In the genomic region with DNA sequence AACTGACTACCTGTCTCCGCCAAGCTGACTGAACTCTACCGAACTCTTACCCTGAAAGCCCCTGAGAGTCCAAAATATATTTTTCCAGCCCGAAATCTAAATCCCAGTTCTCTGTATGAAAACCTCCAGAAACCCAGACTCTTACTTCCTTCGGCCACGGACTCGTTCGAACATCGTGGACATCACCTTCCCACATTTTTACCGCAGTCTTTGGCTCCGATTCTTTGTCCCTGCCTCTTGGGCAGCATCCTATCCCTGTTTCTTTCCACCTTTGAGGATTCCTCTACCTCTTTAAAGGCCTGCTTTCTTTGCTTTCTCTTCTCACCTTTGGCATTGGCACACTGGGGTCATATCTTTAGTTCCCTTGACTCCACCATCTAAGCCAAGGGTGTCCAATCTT, we compare ENCODE assay signal across 9 cellular contexts. TPM values are rescaled to one million over a fixed set of nuclear protein-coding genes. Genes with fewer than 3 reads are reported as not detected.
DNase-seq lines count a peak whose midpoint lies in the region; ATAC-seq, FAIRE-seq and TF ChIP-seq lines count a peak whose summit lies in the region.
"Had no signal": no experiment of that assay in that cellular context is flagged by ENCODE, and none has a peak within 500 bp of the region (broad histone marks: within the 10 kb centered on the region; RNA-seq: fewer than 3 reads in every experiment).

No MANE protein-coding gene starts in this region.

- TF ChIP-seq CTCF in kidney (IDR thresholded peaks at IDR 0.05; ENCODE audit: borderline replicate concordance, extremely low read depth, insufficient read depth) (no peak), testis (IDR thresholded peaks at IDR 0.05) (no peak)

- WGBS in testis, 2 donors, result 4 to 5% methylated on average over 10 of the region's 10 CpGs

- no peak for ATAC-seq in activated naive CD4-positive, alpha-beta T cell treated with anti-CD3 and anti-CD28 coated beads, Interleukin-2, amount 50 U/mL, for 72 hours
- ATAC-seq in HG03280 (IDR thresholded peaks at IDR 0.05; ENCODE audit: unreplicated experiment), result no peak

- intact Hi-C loops in activated CD4-positive, alpha-beta T cell treated with anti-CD3 and anti-CD28 coated beads, Interleukin-2, amount 10 ng/mL, durations not matched to agents 24 days and 14 days (cut with micrococcal nuclease), result loop anchor here (2.0 kb wide), 1 partner anchor 75 kb away; no protein-coding TSS in a partner anchor
- intact Hi-C loops in kidney (cut with DNase I) (no loop called here), testis (cut with DNase I; ENCODE audit: low total_unique reads) (no loop called here)

- peaks cover 2% of the 10 kb centered on the region for H3K27me3 Mint-ChIP-seq in activated CD4-positive, alpha-beta T cell treated with anti-CD3 and anti-CD28 coated beads, Interleukin-2, amount 10 ng/mL, durations not matched to agents 24 days and 14 days

- H3K4me3 ChIP-seq in kidney (ENCODE audit: low read length in 2 of 2), result peak overlapping the region; percentile 73 to 87
- peak overlapping the region; percentile 86 to 93 for H3K4me3 ChIP-seq in testis

- H3K4me1 Mint-ChIP-seq in activated CD4-positive, alpha-beta T cell treated with anti-CD3 and anti-CD28 coated beads, Interleukin-2, amount 10 ng/mL, durations not matched to agents 24 days and 14 days, result peaks cover 51% of the 10 kb centered on the region

- peak overlapping the region; percentile 93 for H3K27ac Mint-ChIP-seq in activated CD4-positive, alpha-beta T cell treated with anti-CD3 and anti-CD28 coated beads, Interleukin-2, amount 10 ng/mL, durations not matched to agents 24 days and 14 days
- peak overlapping the region; percentile 96 to 99 for H3K27ac Mint-ChIP-seq in activated naive CD4-positive, alpha-beta T cell treated with anti-CD3 and anti-CD28 coated beads, Interleukin-2, amount 50 U/mL, for 72 hours

- H3K4me1 ChIP-seq in kidney (ENCODE audit: control insufficient read depth in 1 of 2, insufficient read depth in 1 of 2, low read depth in 1 of 2, low read length in 2 of 2) (peaks cover 5 to 9% of the 10 kb centered on the region in 2 donors), testis (peaks cover 33% of the 10 kb centered on the region)

- H3K27me3 ChIP-seq in testis, result no peaks in the 10 kb centered on the region

- peak overlapping the region; percentile 87 for H3K4me3 Mint-ChIP-seq in activated CD4-positive, alpha-beta T cell treated with anti-CD3 and anti-CD28 coated beads, Interleukin-2, amount 10 ng/mL, durations not matched to agents 24 days and 14 days

- no peak for FAIRE-seq in kidney (lab: Jason Lieb, UNC)
- FAIRE-seq: G401.6 had no signal

- no peaks in the 10 kb centered on the region for H3K36me3 ChIP-seq in kidney (ENCODE audit: control insufficient read depth in 1 of 2, insufficient read depth in 2 of 2, low read length in 2 of 2)
- H3K36me3 ChIP-seq in testis (ENCODE audit: low read depth, missing control alignments), result no peaks in the 10 kb centered on the region

- DNase-seq in activated CD4-positive, alpha-beta T cell treated with anti-CD3 and anti-CD28 coated beads, Interleukin-2, amount 10 ng/mL, durations not matched to agents 24 days and 14 days, result no peak
- no peak for DNase-seq in activated CD4-positive, alpha-beta T cell treated with anti-CD3 and anti-CD28 coated beads, Interleukin-2, amount 50 U/mL, for 1 hour
- no peak for DNase-seq in activated naive CD4-positive, alpha-beta T cell treated with anti-CD3 and anti-CD28 coated beads, Interleukin-2, amount 50 U/mL, for 72 hours (ENCODE audit: low spot score in 2 of 2)
- DNase-seq in kidney (no peak), testis (no peak), KG1 (lab: John Stamatoyannopoulos, UW) (no peak), iPS-NIHi7 (ENCODE audit: extremely low spot score) (no peak)

- peak overlapping the region; percentile 94 to 97 for H3K27ac ChIP-seq in kidney (ENCODE audit: low read depth in 2 of 2, low read length in 2 of 2)
- H3K27ac ChIP-seq in testis, result peak overlapping the region; percentile 98 to 99

- H3K9ac ChIP-seq in kidney (ENCODE audit: low read length in 2 of 2), result peak overlapping the region; percentile 72 to 96

- peaks cover 14% of the 10 kb centered on the region for H3K36me3 Mint-ChIP-seq in activated CD4-positive, alpha-beta T cell treated with anti-CD3 and anti-CD28 coated beads, Interleukin-2, amount 10 ng/mL, durations not matched to agents 24 days and 14 days (ENCODE audit: low read depth)
- peaks cover 19 to 28% of the 10 kb centered on the region in 2 donors for H3K36me3 Mint-ChIP-seq in activated naive CD4-positive, alpha-beta T cell treated with anti-CD3 and anti-CD28 coated beads, Interleukin-2, amount 50 U/mL, for 72 hours

- H3K9me3 ChIP-seq in kidney (ENCODE audit: control insufficient read depth in 1 of 2, low read length in 2 of 2) (no peaks in the 10 kb centered on the region), testis (no peaks in the 10 kb centered on the region)

- no peak for TF ChIP-seq POLR2A in testis (IDR thresholded peaks at IDR 0.05)

- H3K9me3 Mint-ChIP-seq in activated CD4-positive, alpha-beta T cell treated with anti-CD3 and anti-CD28 coated beads, Interleukin-2, amount 10 ng/mL, durations not matched to agents 24 days and 14 days, result no peaks in the 10 kb centered on the region
- H3K9me3 Mint-ChIP-seq in activated naive CD4-positive, alpha-beta T cell treated with anti-CD3 and anti-CD28 coated beads, Interleukin-2, amount 50 U/mL, for 72 hours, result no peaks in the 10 kb centered on the region

RNA-seq across cellular contexts. Expression of a gene that starts 0.9 kb away (rescaled TPM):
- total RNA-seq in activated CD4-positive, alpha-beta T cell treated with anti-CD3 and anti-CD28 coated beads, Interleukin-2, amount 10 ng/mL, durations not matched to agents 24 days and 14 days, result 48.4 and 49.5 TPM in 2 replicates
- total RNA-seq in activated naive CD4-positive, alpha-beta T cell treated with anti-CD3 and anti-CD28 coated beads, Interleukin-2, amount 50 U/mL, for 72 hours, result 10 to 100 TPM; 34.0 to 48.7 TPM
- total RNA-seq in kidney, result 49.2 TPM
- 10.1 TPM for polyA plus RNA-seq in kidney (ENCODE audit: insufficient read depth, low read depth, low replicate concordance)
- total RNA-seq in testis, result 10 to 100 TPM; 50.3 to 50.9 TPM
- polyA plus RNA-seq in testis (ENCODE audit: insufficient read depth, low read depth, low replicate concordance), result 20.2 TPM
